ENCODE assay signal across 8 cellular contexts in the genomic region with DNA sequence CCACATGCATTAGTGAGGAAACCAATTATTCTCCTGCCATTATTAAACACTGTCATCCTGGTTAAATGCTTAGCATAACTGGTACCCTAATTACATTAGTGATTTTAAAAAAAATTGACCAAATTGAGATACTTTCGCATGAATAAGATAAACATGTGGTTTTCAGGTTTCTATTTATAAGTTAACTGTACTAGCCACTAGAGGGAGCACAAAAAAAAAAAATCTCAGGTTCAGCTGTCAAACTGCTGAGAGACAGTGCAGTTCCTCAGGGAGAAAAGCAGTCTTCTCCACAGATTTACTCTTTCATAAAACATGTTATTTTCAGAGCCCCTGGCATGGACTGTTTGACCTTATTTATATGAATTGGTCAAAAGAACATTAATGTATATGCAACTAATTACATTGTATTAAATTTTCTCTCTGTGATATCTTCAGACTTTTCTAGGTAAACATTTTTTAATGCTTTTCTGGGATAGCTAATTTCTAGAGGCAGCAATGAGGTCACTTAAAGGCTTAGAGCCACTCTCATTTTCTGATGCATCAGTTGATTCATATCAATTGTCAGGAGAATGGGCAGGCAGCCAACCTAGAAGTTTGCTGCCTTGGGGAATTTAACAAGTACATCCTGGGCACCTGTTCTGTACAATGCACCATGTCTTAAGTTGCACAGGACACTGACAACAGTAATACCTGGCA.
A peak's percentile ranks its signal among the peaks of the same experiment; 100 is the strongest.
DNase-seq lines count a peak whose midpoint lies in the region; ATAC-seq and TF ChIP-seq lines count a peak whose summit lies in the region.

No MANE protein-coding gene starts in this region.

- intact Hi-C loops in ovary (cut with DNase I), result loop anchor here in 2 of 4 donors (5.0 kb wide), 1 partner anchor 222 kb away; no protein-coding TSS in a partner anchor

- DNase-seq in Daoy (ENCODE audit: low read depth) (peak; percentile 0), KBM-7 (peak; percentile 57), SK-MEL-5 (ENCODE audit: low read depth, low spot score) (peak; percentile 60), fibroblast of mammary gland (ENCODE audit: low read depth) (peak; percentile 66), ovary (no peak), ecto neural progenitor cell (ENCODE audit: low spot score) (no peak)

- in situ Hi-C loops in KBM-7 (cut with MboI; ENCODE audit: low pct_unique_long_range_greater_than_20kb, low sequenced_read_pairs) (no loop called here), SK-MEL-5 (cut with HindIII; ENCODE audit: low pct_unique_long_range_greater_than_20kb, low sequenced_read_pairs) (no loop called here)

- no peak for TF ChIP-seq EP300 in ovary (IDR thresholded peaks at IDR 0.05)

- H3K4me1 ChIP-seq in ovary (ENCODE audit: insufficient read depth), result no peaks in the 10 kb centered on the region

- H3K27ac Mint-ChIP-seq in stimulated activated memory B cell treated with anti-CD40 and anti-IgM and Interleukin-4, amounts not matched to agents 10 μg/mL and 1 μg/mL and 100 μg/mL, for 72 hours, result no peak overlapping the region

- no peaks in the 10 kb centered on the region for H3K4me1 Mint-ChIP-seq in stimulated activated memory B cell treated with anti-CD40 and anti-IgM and Interleukin-4, amounts not matched to agents 10 μg/mL and 1 μg/mL and 100 μg/mL, for 72 hours

- no peak overlapping the region for H3K27ac ChIP-seq in ovary

- no peaks in the 10 kb centered on the region for H3K9me3 Mint-ChIP-seq in stimulated activated memory B cell treated with anti-CD40 and anti-IgM and Interleukin-4, amounts not matched to agents 10 μg/mL and 1 μg/mL and 100 μg/mL, for 72 hours

- no peaks in the 10 kb centered on the region for H3K27me3 Mint-ChIP-seq in stimulated activated memory B cell treated with anti-CD40 and anti-IgM and Interleukin-4, amounts not matched to agents 10 μg/mL and 1 μg/mL and 100 μg/mL, for 72 hours

- peak; percentile 81 for ATAC-seq in GM21515 (IDR thresholded peaks at IDR 0.05; ENCODE audit: unreplicated experiment)
- ATAC-seq in stimulated activated memory B cell treated with anti-CD40 and anti-IgM and Interleukin-4, amounts not matched to agents 10 μg/mL and 1 μg/mL and 100 μg/mL, for 72 hours, result no peak

- H3K36me3 ChIP-seq in ovary, result no peaks in the 10 kb centered on the region

- H3K4me3 Mint-ChIP-seq in stimulated activated memory B cell treated with anti-CD40 and anti-IgM and Interleukin-4, amounts not matched to agents 10 μg/mL and 1 μg/mL and 100 μg/mL, for 72 hours, result no peak overlapping the region

- no peaks in the 10 kb centered on the region for H3K9me3 ChIP-seq in ovary

- H3K27me3 ChIP-seq in ovary, result no peaks in the 10 kb centered on the region

- H3K4me3 ChIP-seq in fibroblast of mammary gland (ENCODE audit: control insufficient read depth, low read depth, low read length), result no peak overlapping the region
- no peak overlapping the region for H3K4me3 ChIP-seq in ovary

- no peak for TF ChIP-seq POLR2A in ovary (IDR thresholded peaks at IDR 0.05)

- TF ChIP-seq CTCF in fibroblast of mammary gland (conservative IDR thresholded peaks at IDR 0.05; ENCODE audit: control insufficient read depth, insufficient read depth, low read depth, low read length) (peak; percentile 54), ovary (IDR thresholded peaks at IDR 0.05) (peak; percentile 32 to 54 (median 52))

- H3K36me3 Mint-ChIP-seq in stimulated activated memory B cell treated with anti-CD40 and anti-IgM and Interleukin-4, amounts not matched to agents 10 μg/mL and 1 μg/mL and 100 μg/mL, for 72 hours, result no peaks in the 10 kb centered on the region

- WGBS in ovary, 3 donors, result 2 to 9% (median 7%) methylated on average over 1 of the region's 1 CpG

Comparison
In these comparisons a context has a peak if more than half of its experiments do, and no peak if none do; other contexts are left out.
1. DNase-seq: peak in Daoy (single experiment), KBM-7 (single experiment), SK-MEL-5 (single experiment) and fibroblast of mammary gland (single experiment); none in ovary (0 of 5) and ecto neural progenitor cell (single experiment).